Comparison of ENCODE assay signal across 1 cellular context in the genomic region with DNA sequence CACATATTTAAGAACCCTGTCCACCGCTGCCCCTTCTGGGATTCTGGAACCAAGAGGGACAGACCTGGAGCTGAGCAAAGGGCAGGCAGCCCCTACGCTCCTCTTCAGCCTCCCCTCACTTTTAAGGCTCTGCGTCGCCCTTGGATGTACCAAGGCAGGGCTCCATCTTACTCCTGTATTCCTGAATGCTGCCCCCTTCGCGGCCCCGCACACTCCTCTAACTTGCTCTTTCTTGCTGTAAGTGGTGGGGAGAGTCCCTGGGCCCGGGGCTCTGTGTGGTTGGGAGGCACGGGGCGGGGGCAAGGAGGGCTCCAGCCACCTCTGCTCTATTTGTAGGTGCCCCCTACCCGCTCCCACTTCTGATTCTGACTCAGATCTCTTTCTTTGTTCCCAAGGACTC.
TF ChIP-seq lines count a peak whose summit lies in the region.

No MANE protein-coding gene starts in this region.

TF ChIP-seq in HepG2, 621 proteins besides CTCF, POLR2A, EP300 and RAD21:
- TF ChIP-seq, protein P1, sequence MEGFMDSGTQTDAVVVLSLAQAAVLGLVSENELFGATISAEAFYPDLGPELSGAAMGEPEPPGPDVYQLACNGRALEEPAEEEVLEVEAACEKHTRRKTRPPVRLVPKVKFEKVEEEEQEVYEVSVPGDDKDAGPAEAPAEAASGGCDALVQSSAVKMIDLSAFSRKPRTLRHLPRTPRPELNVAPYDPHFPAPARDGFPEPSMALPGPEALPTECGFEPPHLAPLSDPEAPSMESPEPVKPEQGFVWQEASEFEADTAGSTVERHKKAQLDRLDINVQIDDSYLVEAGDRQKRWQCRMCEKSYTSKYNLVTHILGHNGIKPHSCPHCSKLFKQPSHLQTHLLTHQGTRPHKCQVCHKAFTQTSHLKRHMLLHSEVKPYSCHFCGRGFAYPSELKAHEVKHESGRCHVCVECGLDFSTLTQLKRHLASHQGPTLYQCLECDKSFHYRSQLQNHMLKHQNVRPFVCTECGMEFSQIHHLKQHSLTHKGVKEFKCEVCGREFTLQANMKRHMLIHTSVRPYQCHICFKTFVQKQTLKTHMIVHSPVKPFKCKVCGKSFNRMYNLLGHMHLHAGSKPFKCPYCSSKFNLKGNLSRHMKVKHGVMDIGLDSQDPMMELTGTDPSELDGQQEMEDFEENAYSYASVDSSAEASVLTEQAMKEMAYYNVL (CRISPR knock-in tag; IDR thresholded peaks at IDR 0.05; ENCODE audit: borderline replicate concordance) = 0 out of 2 replicates have a peak, but pooled peaks have one; percentile 14
- TF ChIP-seq, protein P2, sequence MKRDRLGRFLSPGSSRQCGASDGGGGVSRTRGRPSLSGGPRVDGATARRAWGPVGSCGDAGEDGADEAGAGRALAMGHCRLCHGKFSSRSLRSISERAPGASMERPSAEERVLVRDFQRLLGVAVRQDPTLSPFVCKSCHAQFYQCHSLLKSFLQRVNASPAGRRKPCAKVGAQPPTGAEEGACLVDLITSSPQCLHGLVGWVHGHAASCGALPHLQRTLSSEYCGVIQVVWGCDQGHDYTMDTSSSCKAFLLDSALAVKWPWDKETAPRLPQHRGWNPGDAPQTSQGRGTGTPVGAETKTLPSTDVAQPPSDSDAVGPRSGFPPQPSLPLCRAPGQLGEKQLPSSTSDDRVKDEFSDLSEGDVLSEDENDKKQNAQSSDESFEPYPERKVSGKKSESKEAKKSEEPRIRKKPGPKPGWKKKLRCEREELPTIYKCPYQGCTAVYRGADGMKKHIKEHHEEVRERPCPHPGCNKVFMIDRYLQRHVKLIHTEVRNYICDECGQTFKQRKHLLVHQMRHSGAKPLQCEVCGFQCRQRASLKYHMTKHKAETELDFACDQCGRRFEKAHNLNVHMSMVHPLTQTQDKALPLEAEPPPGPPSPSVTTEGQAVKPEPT (CRISPR knock-in tag; IDR thresholded peaks at IDR 0.05; ENCODE audit: low read depth) = no peak
- TF ChIP-seq CHCHD3 (CRISPR knock-in tag; IDR thresholded peaks at IDR 0.05) = no peak
- TF ChIP-seq MTA1 (CRISPR knock-in tag; IDR thresholded peaks at IDR 0.05; ENCODE audit: borderline replicate concordance) = peak; percentile 49; the same call in 1 of the 2 replicates
- TF ChIP-seq PHF21A (CRISPR knock-in tag; IDR thresholded peaks at IDR 0.05) = 0 out of 2 replicates have a peak, but pooled peaks have one; percentile 0
- 0 out of 2 replicates have a peak, but pooled peaks have one; percentile 59 for TF ChIP-seq ZNF343 (CRISPR knock-in tag; IDR thresholded peaks at IDR 0.05)
- TF ChIP-seq ZNF274 (CRISPR knock-in tag; IDR thresholded peaks at IDR 0.05) = 0 out of 2 replicates have a peak, but pooled peaks have one; percentile 2
- TF ChIP-seq TOPORS (CRISPR knock-in tag; IDR thresholded peaks at IDR 0.05) = no peak
- TF ChIP-seq ZNF326 (CRISPR knock-in tag; IDR thresholded peaks at IDR 0.05; ENCODE audit: borderline replicate concordance) = no peak
- no peak for TF ChIP-seq IRF2 (CRISPR knock-in tag; IDR thresholded peaks at IDR 0.05)
- TF ChIP-seq, protein P3, sequence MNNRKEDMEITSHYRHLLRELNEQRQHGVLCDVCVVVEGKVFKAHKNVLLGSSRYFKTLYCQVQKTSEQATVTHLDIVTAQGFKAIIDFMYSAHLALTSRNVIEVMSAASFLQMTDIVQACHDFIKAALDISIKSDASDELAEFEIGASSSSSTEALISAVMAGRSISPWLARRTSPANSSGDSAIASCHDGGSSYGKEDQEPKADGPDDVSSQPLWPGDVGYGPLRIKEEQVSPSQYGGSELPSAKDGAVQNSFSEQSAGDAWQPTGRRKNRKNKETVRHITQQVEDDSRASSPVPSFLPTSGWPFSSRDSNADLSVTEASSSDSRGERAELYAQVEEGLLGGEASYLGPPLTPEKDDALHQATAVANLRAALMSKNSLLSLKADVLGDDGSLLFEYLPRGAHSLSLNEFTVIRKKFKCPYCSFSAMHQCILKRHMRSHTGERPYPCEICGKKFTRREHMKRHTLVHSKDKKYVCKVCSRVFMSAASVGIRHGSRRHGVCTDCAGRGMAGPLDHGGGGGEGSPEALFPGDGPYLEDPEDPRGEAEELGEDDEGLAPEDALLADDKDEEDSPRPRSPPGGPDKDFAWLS (CRISPR knock-in tag; IDR thresholded peaks at IDR 0.05; ENCODE audit: borderline replicate concordance) = 0 out of 2 replicates have a peak, but pooled peaks have one; percentile 48
